11 cellular contexts compared by ENCODE assay signal in the genomic region with DNA sequence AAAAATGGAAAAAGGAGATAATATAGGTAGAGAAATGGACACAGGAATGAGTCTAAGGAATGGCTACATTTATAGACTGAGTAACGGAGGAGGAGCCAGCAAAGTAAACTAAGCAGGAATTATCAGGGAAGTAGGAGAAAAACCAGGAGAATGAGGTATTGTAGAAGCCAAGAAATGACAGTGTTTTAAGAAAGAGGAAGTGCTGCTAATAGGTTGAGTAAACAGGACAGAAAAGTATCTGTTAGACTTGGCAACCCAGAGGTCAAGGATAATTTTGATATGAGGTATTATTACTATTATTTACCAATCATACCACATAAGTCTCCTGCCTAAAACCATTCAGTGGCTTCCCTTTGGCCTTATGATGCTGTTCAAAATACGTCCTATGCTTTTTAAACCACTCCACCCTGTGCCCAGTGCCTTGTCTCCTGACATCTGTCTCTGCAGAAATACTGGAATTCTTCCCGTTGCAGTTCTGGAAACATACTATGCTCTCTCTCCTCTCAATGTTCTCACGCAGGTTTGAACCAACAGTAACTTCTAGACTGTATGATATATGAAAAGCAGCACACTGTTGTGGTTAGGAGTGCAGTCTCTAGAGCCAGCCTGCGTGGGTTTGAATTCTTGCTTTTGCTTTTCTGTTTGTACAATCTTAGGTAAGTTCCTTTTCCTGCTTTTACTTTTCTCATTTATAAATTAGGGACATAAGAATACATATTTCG. TPM values are rescaled to one million over a fixed set of nuclear protein-coding genes. Genes with fewer than 3 reads are reported as not detected.
DNase-seq lines count a peak whose midpoint lies in the region; ATAC-seq, FAIRE-seq and TF ChIP-seq lines count a peak whose summit lies in the region.
"Had no signal": no experiment of that assay in that cellular context is flagged by ENCODE, and none has a peak within 500 bp of the region (broad histone marks: within the 10 kb centered on the region; RNA-seq: fewer than 3 reads in every experiment).

No MANE protein-coding gene starts in this region.

- TF ChIP-seq CTCF in GM23338 (conservative IDR thresholded peaks at IDR 0.05; ENCODE audit: low read depth in 2 of 2) = no peak
- no peak for TF ChIP-seq CTCF in kidney (IDR thresholded peaks at IDR 0.05; ENCODE audit: borderline replicate concordance, extremely low read depth, insufficient read depth)
- TF ChIP-seq CTCF in OCI-LY7 (conservative IDR thresholded peaks at IDR 0.05; ENCODE audit: low read length) = no peak

- no peaks in the 10 kb centered on the region for H3F3A ChIP-seq in GM23338 (replicated peaks; ENCODE audit: low read depth)

- peaks cover 2% of the 10 kb centered on the region for H3K27me3 Mint-ChIP-seq in GM23338 (ENCODE audit: insufficient read depth, low read depth, poor library complexity)

- POLR2A ChIA-PET in OCI-LY7 (lab: Charles Lee) = interaction anchor here (0.6 kb wide), 2 partner anchors 211 to 293 kb away, joined by 3 read pairs; no protein-coding TSS in a partner anchor

- 0 out of 2 replicates have a peak, but pooled peaks cover 9% of the 10 kb centered on the region for H3K9me2 ChIP-seq in GM23338 (ENCODE audit: insufficient read depth)
- H3K9me2 ChIP-seq in OCI-LY7 (ENCODE audit: insufficient read depth, low read length) = no peaks in the 10 kb centered on the region

- H3K9me3 ChIP-seq in kidney (ENCODE audit: control insufficient read depth in 1 of 2, low read length in 2 of 2) = no peaks in the 10 kb centered on the region
- H3K9me3 ChIP-seq in OCI-LY7 (ENCODE audit: low read length) = no peaks in the 10 kb centered on the region
- H3K9me3 ChIP-seq: body of pancreas had no signal

- CTCF ChIA-PET in OCI-LY7 (lab: Charles Lee; ENCODE audit: unreplicated experiment) = no interaction called here

- H3K4me3 Mint-ChIP-seq in GM23338 = no peak overlapping the region

- DNase-seq in GM23338 (ENCODE audit: low spot score) (no peak), kidney (peak; percentile 16), OCI-LY7 (ENCODE audit: low spot score) (no peak), SW480 (ENCODE audit: low spot score) (no peak), iPS-NIHi7 (ENCODE audit: extremely low spot score) (no peak)
- no peak for DNase-seq in stimulated activated CD4-positive, alpha-beta T cell treated with anti-CD3 and anti-CD28 coated beads, Interleukin-4, amount 100 ng/mL, for 24 hours
- DNase-seq: body of pancreas, GF-D8, small intestine had no signal

- H3K4me3 ChIP-seq in GM23338 (no peak overlapping the region), kidney (ENCODE audit: low read length in 2 of 2) (no peak overlapping the region), OCI-LY7 (ENCODE audit: low read depth, low read length, poor library complexity, severe bottlenecking) (no peak overlapping the region)
- H3K4me3 ChIP-seq: body of pancreas had no signal

- H3K27ac Mint-ChIP-seq in GM23338 = no peak overlapping the region

- no peaks in the 10 kb centered on the region; the same call in 2 of the 3 replicates for H3K4me1 Mint-ChIP-seq in GM23338

- H3K36me3 ChIP-seq in GM23338 (ENCODE audit: insufficient read depth) = no peaks in the 10 kb centered on the region
- H3K36me3 ChIP-seq in kidney (ENCODE audit: control insufficient read depth in 1 of 2, insufficient read depth in 2 of 2, low read length in 2 of 2) = no peaks in the 10 kb centered on the region
- no peaks in the 10 kb centered on the region for H3K36me3 ChIP-seq in OCI-LY7 (ENCODE audit: insufficient read depth, low read length)

- no TSS peak for BruUV-seq in OCI-LY7 (replicated peaks; lab: Mats Ljungman, UMichigan)

- FAIRE-seq in kidney (lab: Jason Lieb, UNC) = no peak
- FAIRE-seq: small intestine had no signal

- no peaks in the 10 kb centered on the region for H3K9me3 Mint-ChIP-seq in GM23338

- no peak overlapping the region for H3K4me2 ChIP-seq in GM23338
- no peak overlapping the region for H3K4me2 ChIP-seq in OCI-LY7 (ENCODE audit: low read length)

- H2AFZ ChIP-seq in GM23338 = peak overlapping the region; percentile 78; the same call in 1 of the 2 replicates
- no peak overlapping the region for H2AFZ ChIP-seq in OCI-LY7 (ENCODE audit: low read length)

- H3K79me2 ChIP-seq in GM23338 (replicated peaks; ENCODE audit: insufficient read depth) (no peaks in the 10 kb centered on the region), OCI-LY7 (ENCODE audit: insufficient read depth, low read depth, low read length) (no peaks in the 10 kb centered on the region)

- no peaks in the 10 kb centered on the region for H3K27me3 ChIP-seq in GM23338 (ENCODE audit: insufficient read depth)
- H3K27me3 ChIP-seq: body of pancreas had no signal

- H3K4me1 ChIP-seq in GM23338 (ENCODE audit: insufficient read depth) (no peaks in the 10 kb centered on the region), kidney (ENCODE audit: control insufficient read depth in 1 of 2, insufficient read depth in 1 of 2, low read depth in 1 of 2, low read length in 2 of 2) (no peaks in the 10 kb centered on the region), OCI-LY7 (ENCODE audit: insufficient read depth, low read length, poor library complexity, severe bottlenecking) (no peaks in the 10 kb centered on the region)
- H3K4me1 ChIP-seq: body of pancreas had no signal

- H3K9ac ChIP-seq in kidney (ENCODE audit: low read length in 2 of 2) = no peak overlapping the region

- H3K27ac ChIP-seq in GM23338 (ENCODE audit: low read depth) = no peak overlapping the region
- H3K27ac ChIP-seq in kidney (ENCODE audit: low read depth in 2 of 2, low read length in 2 of 2) = no peak overlapping the region
- no peak overlapping the region for H3K27ac ChIP-seq in OCI-LY7 (ENCODE audit: low read depth, low read length, poor library complexity, severe bottlenecking)
- H3K27ac ChIP-seq: body of pancreas had no signal

- peak; percentile 83 for ATAC-seq in GM18870 (IDR thresholded peaks at IDR 0.05; ENCODE audit: unreplicated experiment)
- ATAC-seq in GM23338 = no peak
- peak; percentile 79 for ATAC-seq in HG03565 (IDR thresholded peaks at IDR 0.05; ENCODE audit: unreplicated experiment)
- ATAC-seq: body of pancreas had no signal

- intact Hi-C loops in kidney (cut with DNase I) (no loop called here), OCI-LY7 (cut with micrococcal nuclease; ENCODE audit: unreplicated experiment) (no loop called here)

- H4K20me1 ChIP-seq in GM23338 (replicated peaks; ENCODE audit: insufficient read depth) (no peaks in the 10 kb centered on the region), OCI-LY7 (ENCODE audit: insufficient read depth, low read length) (no peaks in the 10 kb centered on the region)

- H3K36me3 Mint-ChIP-seq in GM23338 (ENCODE audit: low read depth) = no peaks in the 10 kb centered on the region

TF ChIP-seq in GM23338, 12 proteins besides CTCF, POLR2A, EP300 and RAD21 (continues in another document):
- TF ChIP-seq EZH2 (IDR thresholded peaks at IDR 0.05; ENCODE audit: low read depth, unreplicated experiment) (no peak), ZNF331 (CRISPR knock-in tag; IDR thresholded peaks at IDR 0.05; ENCODE audit: low read depth) (no peak), JUNB (IDR thresholded peaks at IDR 0.05; ENCODE audit: unreplicated experiment) (no peak), NANOG (IDR thresholded peaks at IDR 0.05; ENCODE audit: borderline replicate concordance) (no peak)
- TF ChIP-seq, protein P1, sequence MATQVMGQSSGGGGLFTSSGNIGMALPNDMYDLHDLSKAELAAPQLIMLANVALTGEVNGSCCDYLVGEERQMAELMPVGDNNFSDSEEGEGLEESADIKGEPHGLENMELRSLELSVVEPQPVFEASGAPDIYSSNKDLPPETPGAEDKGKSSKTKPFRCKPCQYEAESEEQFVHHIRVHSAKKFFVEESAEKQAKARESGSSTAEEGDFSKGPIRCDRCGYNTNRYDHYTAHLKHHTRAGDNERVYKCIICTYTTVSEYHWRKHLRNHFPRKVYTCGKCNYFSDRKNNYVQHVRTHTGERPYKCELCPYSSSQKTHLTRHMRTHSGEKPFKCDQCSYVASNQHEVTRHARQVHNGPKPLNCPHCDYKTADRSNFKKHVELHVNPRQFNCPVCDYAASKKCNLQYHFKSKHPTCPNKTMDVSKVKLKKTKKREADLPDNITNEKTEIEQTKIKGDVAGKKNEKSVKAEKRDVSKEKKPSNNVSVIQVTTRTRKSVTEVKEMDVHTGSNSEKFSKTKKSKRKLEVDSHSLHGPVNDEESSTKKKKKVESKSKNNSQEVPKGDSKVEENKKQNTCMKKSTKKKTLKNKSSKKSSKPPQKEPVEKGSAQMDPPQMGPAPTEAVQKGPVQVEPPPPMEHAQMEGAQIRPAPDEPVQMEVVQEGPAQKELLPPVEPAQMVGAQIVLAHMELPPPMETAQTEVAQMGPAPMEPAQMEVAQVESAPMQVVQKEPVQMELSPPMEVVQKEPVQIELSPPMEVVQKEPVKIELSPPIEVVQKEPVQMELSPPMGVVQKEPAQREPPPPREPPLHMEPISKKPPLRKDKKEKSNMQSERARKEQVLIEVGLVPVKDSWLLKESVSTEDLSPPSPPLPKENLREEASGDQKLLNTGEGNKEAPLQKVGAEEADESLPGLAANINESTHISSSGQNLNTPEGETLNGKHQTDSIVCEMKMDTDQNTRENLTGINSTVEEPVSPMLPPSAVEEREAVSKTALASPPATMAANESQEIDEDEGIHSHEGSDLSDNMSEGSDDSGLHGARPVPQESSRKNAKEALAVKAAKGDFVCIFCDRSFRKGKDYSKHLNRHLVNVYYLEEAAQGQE (IDR thresholded peaks at IDR 0.05; ENCODE audit: unreplicated experiment) = no peak
- TF ChIP-seq, protein P2, sequence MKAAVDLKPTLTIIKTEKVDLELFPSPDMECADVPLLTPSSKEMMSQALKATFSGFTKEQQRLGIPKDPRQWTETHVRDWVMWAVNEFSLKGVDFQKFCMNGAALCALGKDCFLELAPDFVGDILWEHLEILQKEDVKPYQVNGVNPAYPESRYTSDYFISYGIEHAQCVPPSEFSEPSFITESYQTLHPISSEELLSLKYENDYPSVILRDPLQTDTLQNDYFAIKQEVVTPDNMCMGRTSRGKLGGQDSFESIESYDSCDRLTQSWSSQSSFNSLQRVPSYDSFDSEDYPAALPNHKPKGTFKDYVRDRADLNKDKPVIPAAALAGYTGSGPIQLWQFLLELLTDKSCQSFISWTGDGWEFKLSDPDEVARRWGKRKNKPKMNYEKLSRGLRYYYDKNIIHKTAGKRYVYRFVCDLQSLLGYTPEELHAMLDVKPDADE (IDR thresholded peaks at IDR 0.05) = no peak

RNA-seq across cellular contexts. Expression of a gene that starts 24.6 kb away (rescaled TPM):
- total RNA-seq in GM23338 (2014; rRNA removed; shearing (Covaris generic)) = 15.3 and 18.6 TPM in 2 replicates
- polyA plus RNA-seq in GM23338 (2016; fragmentation: Nextera tagmentation; extraction: Ambion mirVana) = 3.2 and 4.8 TPM in 2 replicates
- total RNA-seq in kidney = 65.5 TPM
- polyA plus RNA-seq in kidney (ENCODE audit: insufficient read depth, low read depth, low replicate concordance) = 17.3 TPM
- total RNA-seq in OCI-LY7 (2014; rRNA removed; shearing (Covaris generic)) = 8.1 and 14.9 TPM in 2 replicates
- 22.1 and 25.6 TPM in 2 replicates for total RNA-seq in OCI-LY7 (2022)
